Comparison of ENCODE assay signal across 1 cellular context in genomic region chr3:170869645-170870593, GRCh38.
TF ChIP-seq lines count a peak whose summit lies in the region.

Gene RPL22L1 (minus strand): TSS chr3:170870195. CDS start chr3:170870167, 28 bp downstream.

TF ChIP-seq in GM12878, 131 proteins besides CTCF, POLR2A, EP300 and RAD21 (continued from another document and continues in another):
- TF ChIP-seq REST (IDR thresholded peaks at IDR 0.05; ENCODE audit: low read depth, low read length) (peak; percentile 23; the same call in 1 of the 2 replicates), MXI1 (IDR thresholded peaks at IDR 0.05; ENCODE audit: low read depth, low read length) (peak; percentile 89), ZBTB33 (IDR thresholded peaks at IDR 0.05) (no peak), MTA3 (IDR thresholded peaks at IDR 0.05; ENCODE audit: borderline replicate concordance, low read length) (peak; percentile 54; the same call in 1 of the 2 replicates), PAX8 (IDR thresholded peaks at IDR 0.05) (peak; percentile 87; the same call in 1 of the 2 replicates), KAT2A (conservative IDR thresholded peaks at IDR 0.05; ENCODE audit: control insufficient read depth, low read depth, low read length) (no peak), CHD1 (IDR thresholded peaks at IDR 0.05; ENCODE audit: low read depth, low read length) (no peak; the same call in none of the 2 replicates), BCLAF1 (IDR thresholded peaks at IDR 0.05) (no peak), ZNF592 (IDR thresholded peaks at IDR 0.05) (no peak), USF2 (IDR thresholded peaks at IDR 0.05; ENCODE audit: borderline replicate concordance, low read depth, low read length) (peak; percentile 56; the same call in 1 of the 2 replicates), SREBF1 (IDR thresholded peaks at IDR 0.05; ENCODE audit: low read length) (no peak), ZNF687 (IDR thresholded peaks at IDR 0.05) (peak; percentile 92), RCOR1 (conservative IDR thresholded peaks at IDR 0.05; ENCODE audit: low read depth, low read length) (0 out of 2 replicates have a peak, but pooled peaks have one; percentile 59), RFX5 (IDR thresholded peaks at IDR 0.05; ENCODE audit: low read depth, low read length) (peak; percentile 62; the same call in 1 of the 2 replicates), NRF1 (conservative IDR thresholded peaks at IDR 0.05; ENCODE audit: low read depth, low read length) (peak; percentile 7; the same call in 1 of the 2 replicates), BHLHE40 (IDR thresholded peaks at IDR 0.05; ENCODE audit: borderline replicate concordance in 1 of 2, low read depth in 2 of 2, low read length in 1 of 2) (peak; percentile 79 to 88), ZNF622 (IDR thresholded peaks at IDR 0.05) (no peak), ZNF24 (IDR thresholded peaks at IDR 0.05) (0 out of 2 replicates have a peak, but pooled peaks have one; percentile 11), CEBPB (IDR thresholded peaks at IDR 0.05; ENCODE audit: borderline replicate concordance in 1 of 2, low read depth in 2 of 2, low read length in 2 of 2) (no peak), ZBTB4 (CRISPR knock-in tag; IDR thresholded peaks at IDR 0.05) (no peak), MEF2B (IDR thresholded peaks at IDR 0.05; ENCODE audit: partially characterized antibody, poor library complexity, severe bottlenecking) (no peak), NFYA (IDR thresholded peaks at IDR 0.05; ENCODE audit: borderline replicate concordance, low read depth, low read length) (no peak), ZSCAN29 (IDR thresholded peaks at IDR 0.05) (no peak), SMC3 (IDR thresholded peaks at IDR 0.05; ENCODE audit: borderline replicate concordance, low read length) (no peak), FOXM1 (IDR thresholded peaks at IDR 0.05; ENCODE audit: low read depth, low read length) (no peak; the same call in 1 of the 2 replicates), ZBTB11 (CRISPR knock-in tag; IDR thresholded peaks at IDR 0.05) (no peak), HCFC1 (IDR thresholded peaks at IDR 0.05; ENCODE audit: low read length) (peak; percentile 57), SMAD1 (IDR thresholded peaks at IDR 0.05; ENCODE audit: low read depth, partially characterized antibody) (peak; percentile 83)
